In genomic region chr17:81244358-81245023, GRCh38 we compare ENCODE assay signal across 15 cellular contexts. TPM values are rescaled to one million over a fixed set of nuclear protein-coding genes. Genes with fewer than 3 reads are reported as not detected.
DNase-seq lines count a peak whose midpoint lies in the region; ATAC-seq, FAIRE-seq and TF ChIP-seq lines count a peak whose summit lies in the region.
"Had no signal": no experiment of that assay in that cellular context is flagged by ENCODE, and none has a peak within 500 bp of the region (broad histone marks: within the 10 kb centered on the region; RNA-seq: fewer than 3 reads in every experiment).

No MANE protein-coding gene starts in this region.

- no peaks in the 10 kb centered on the region for H3K9me2 ChIP-seq in OCI-LY7 (ENCODE audit: insufficient read depth, low read length)

- no peaks in the 10 kb centered on the region for H3K9me3 Mint-ChIP-seq in type B pancreatic cell
- H3K9me3 Mint-ChIP-seq: immature natural killer cell had no signal

- H3K4me3 ChIP-seq in right atrium auricular region (no peak overlapping the region), OCI-LY7 (ENCODE audit: low read depth, low read length, poor library complexity, severe bottlenecking) (no peak overlapping the region), endothelial cell of umbilical vein (replicated peaks in 1 of 3; ENCODE audit: insufficient read depth in 1 of 3, low read depth in 1 of 3, low read length in 3 of 3) (no peak overlapping the region)
- H3K4me3 ChIP-seq: uterus had no signal

- peak; percentile 30 for DNase-seq in left ventricle myocardium superior
- DNase-seq in right atrium auricular region (ENCODE audit: low spot score) = no peak
- DNase-seq in OCI-LY7 (ENCODE audit: low spot score) = peak; percentile 47
- no peak for DNase-seq in endothelial cell of umbilical vein (ENCODE audit: low read depth, low spot score)
- no peak for DNase-seq in type B pancreatic cell (ENCODE audit: extremely low spot score, unreplicated experiment)
- no peak for DNase-seq in cortex of kidney (lab: John Stamatoyannopoulos, UW)
- no peak for DNase-seq in pons (ENCODE audit: low spot score)
- DNase-seq: activated gamma-delta T cell; effector CD8-positive, alpha-beta T cell; foreskin keratinocyte; immature natural killer cell; uterus had no signal

- H3K27me3 Mint-ChIP-seq in type B pancreatic cell = no peaks in the 10 kb centered on the region
- H3K27me3 Mint-ChIP-seq: activated CD4-positive, alpha-beta T cell treated with anti-CD3 and anti-CD28 coated beads for 36 hours; B cell had no signal

- FAIRE-seq in endothelial cell of umbilical vein (lab: Jason Lieb, UNC) = no peak

- H3K36me3 Mint-ChIP-seq in type B pancreatic cell = no peaks in the 10 kb centered on the region
- H3K36me3 Mint-ChIP-seq: immature natural killer cell had no signal

- H3K9me3 ChIP-seq in right atrium auricular region (no peaks in the 10 kb centered on the region), OCI-LY7 (ENCODE audit: low read length) (no peaks in the 10 kb centered on the region), endothelial cell of umbilical vein (replicated peaks; ENCODE audit: control insufficient read depth, insufficient read depth, low read length) (no peaks in the 10 kb centered on the region)
- H3K9me3 ChIP-seq: uterus had no signal

- intact Hi-C loops in left ventricle myocardium superior (cut with micrococcal nuclease) (no loop called here), OCI-LY7 (cut with micrococcal nuclease; ENCODE audit: unreplicated experiment) (no loop called here), endothelial cell of umbilical vein (cut with micrococcal nuclease) (no loop called here)

- peaks cover 7% of the 10 kb centered on the region for H3K4me1 Mint-ChIP-seq in type B pancreatic cell (ENCODE audit: unreplicated experiment)

- peaks cover 20% of the 10 kb centered on the region for H3K79me2 ChIP-seq in OCI-LY7 (ENCODE audit: insufficient read depth, low read depth, low read length)
- H3K79me2 ChIP-seq in endothelial cell of umbilical vein (ENCODE audit: control insufficient read depth, insufficient read depth, low read length) = peaks cover 13% of the 10 kb centered on the region

- H4K20me1 ChIP-seq in OCI-LY7 (ENCODE audit: insufficient read depth, low read length) (peaks cover 5% of the 10 kb centered on the region; the same call in 1 of the 2 replicates), endothelial cell of umbilical vein (replicated peaks; ENCODE audit: control insufficient read depth, extremely low read depth, insufficient read depth, low read length) (no peaks in the 10 kb centered on the region)

- H3K9ac ChIP-seq in endothelial cell of umbilical vein (replicated peaks; ENCODE audit: extremely low read depth, insufficient read depth, low read length) = no peak overlapping the region

- no peaks in the 10 kb centered on the region for H3K9me1 ChIP-seq in endothelial cell of umbilical vein (replicated peaks; ENCODE audit: control insufficient read depth, extremely low read depth, insufficient read depth, low read length)

- H3K36me3 ChIP-seq in right atrium auricular region (peaks cover under 1% of the 10 kb centered on the region), OCI-LY7 (ENCODE audit: insufficient read depth, low read length) (peaks cover 44% of the 10 kb centered on the region), endothelial cell of umbilical vein (ENCODE audit: control insufficient read depth in 2 of 2, extremely low read depth in 1 of 2, insufficient read depth in 2 of 2, low read length in 2 of 2) (peaks cover 0 to 8% of the 10 kb centered on the region in 2 experiments)
- H3K36me3 ChIP-seq: uterus had no signal

- H3K27ac Mint-ChIP-seq in type B pancreatic cell = peak overlapping the region; percentile 54
- H3K27ac Mint-ChIP-seq: activated CD4-positive, alpha-beta T cell treated with anti-CD3 and anti-CD28 coated beads for 36 hours; B cell; immature natural killer cell had no signal

- H3K27me3 ChIP-seq in right atrium auricular region (no peaks in the 10 kb centered on the region), endothelial cell of umbilical vein (ENCODE audit: control insufficient read depth in 2 of 2, insufficient read depth in 2 of 2, low read length in 2 of 2) (no peaks in the 10 kb centered on the region)
- H3K27me3 ChIP-seq: foreskin keratinocyte, uterus had no signal

- peak overlapping the region; percentile 34 for H3K4me3 Mint-ChIP-seq in type B pancreatic cell
- H3K4me3 Mint-ChIP-seq: activated CD4-positive, alpha-beta T cell treated with anti-CD3 and anti-CD28 coated beads for 36 hours; B cell; immature natural killer cell had no signal

- TF ChIP-seq CTCF in right atrium auricular region (IDR thresholded peaks at IDR 0.05) (no peak), OCI-LY7 (conservative IDR thresholded peaks at IDR 0.05; ENCODE audit: low read length) (no peak), endothelial cell of umbilical vein (IDR thresholded peaks at IDR 0.05; ENCODE audit: extremely low read depth in 1 of 2, insufficient read depth in 1 of 2, low read depth in 1 of 2, low read length in 2 of 2) (no peak), type B pancreatic cell (conservative IDR thresholded peaks at IDR 0.05) (no peak)

- no peak overlapping the region for H3K27ac ChIP-seq in right atrium auricular region
- peak overlapping the region; percentile 23 for H3K27ac ChIP-seq in OCI-LY7 (ENCODE audit: low read depth, low read length, poor library complexity, severe bottlenecking)
- no peak overlapping the region for H3K27ac ChIP-seq in endothelial cell of umbilical vein (ENCODE audit: insufficient read depth, low read depth, low read length)
- H3K27ac ChIP-seq: foreskin keratinocyte, uterus had no signal

- peaks cover 0 to 13% of the 10 kb centered on the region in 2 donors for H3K4me1 ChIP-seq in right atrium auricular region
- peaks cover 39% of the 10 kb centered on the region for H3K4me1 ChIP-seq in OCI-LY7 (ENCODE audit: insufficient read depth, low read length, poor library complexity, severe bottlenecking)
- H3K4me1 ChIP-seq in endothelial cell of umbilical vein (ENCODE audit: control insufficient read depth, extremely low read depth, insufficient read depth, low read length) = peaks cover 6% of the 10 kb centered on the region
- H3K4me1 ChIP-seq: foreskin keratinocyte, uterus had no signal

- CTCF ChIA-PET in OCI-LY7 (lab: Charles Lee; ENCODE audit: unreplicated experiment) (interaction anchor here (0.6 kb wide), 1 partner anchor 167 kb away, joined by 5 read pairs; no protein-coding TSS in a partner anchor), endothelial cell of umbilical vein (lab: Charles Lee) (interaction anchor here (0.9 to 1.1 kb wide), 2 partner anchors 11 to 196 kb away, joined by 3 to 5 read pairs; no protein-coding TSS in a partner anchor)

- ATAC-seq in left ventricle myocardium superior (no peak), HG03108 (IDR thresholded peaks at IDR 0.05; ENCODE audit: unreplicated experiment) (no peak)
- ATAC-seq: foreskin keratinocyte had no signal

- dilution Hi-C loops in endothelial cell of umbilical vein (cut with MboI; ENCODE audit: extremely low pct_ligation_motif_present, low sequenced_read_pairs) = no loop called here

- no peak overlapping the region for H3K4me2 ChIP-seq in OCI-LY7 (ENCODE audit: low read length)
- H3K4me2 ChIP-seq in endothelial cell of umbilical vein (ENCODE audit: insufficient read depth, low read length) = no peak overlapping the region

- peak; percentile 40 for TF ChIP-seq POLR2A in endothelial cell of umbilical vein (IDR thresholded peaks at IDR 0.05; ENCODE audit: low read depth, low read length)

- POLR2A ChIA-PET in OCI-LY7 (lab: Charles Lee) = no interaction called here
- POLR2A ChIA-PET in endothelial cell of umbilical vein (lab: Charles Lee) = no interaction called here

- no TSS peak for BruUV-seq in OCI-LY7 (replicated peaks; lab: Mats Ljungman, UMichigan)
- no TSS peak for BruUV-seq in endothelial cell of umbilical vein (replicated peaks; lab: Mats Ljungman, UMichigan)

- no peak overlapping the region for H2AFZ ChIP-seq in OCI-LY7 (ENCODE audit: low read length)
- no peak overlapping the region for H2AFZ ChIP-seq in endothelial cell of umbilical vein (ENCODE audit: low read depth, low read length)

RNA-seq across cellular contexts. Expression of gene NDUFAF8, which starts 5.4 kb away (rescaled TPM):
- total RNA-seq in left ventricle myocardium superior (53.7 TPM), right atrium auricular region (10 to 100 TPM; 53.1 to 53.5 TPM), OCI-LY7 (2022) (151 and 165 TPM in 2 replicates), endothelial cell of umbilical vein (61.5 and 69.9 TPM in 2 replicates), type B pancreatic cell (ENCODE audit: low replicate concordance) (56.9 and 82.3 TPM in 2 replicates)
- 129 and 161 TPM in 2 replicates for total RNA-seq in OCI-LY7 (2014; rRNA removed; shearing (Covaris generic))
- polyA plus RNA-seq in endothelial cell of umbilical vein = 76.2 and 83.9 TPM in 2 replicates
- 97.2 and 110 TPM in 2 replicates for polyA plus RNA-seq in endothelial cell of umbilical vein (2011; cell fraction: cytosol; rRNA removed)
- polyA plus RNA-seq in endothelial cell of umbilical vein (2011; cell fraction: nucleus; rRNA removed) = 44.8 and 47.9 TPM in 2 replicates
- polyA plus RNA-seq in endothelial cell of umbilical vein (2012) = 183 and 208 TPM in 2 replicates
- 22.1 and 22.2 TPM in 2 replicates for polyA minus RNA-seq in endothelial cell of umbilical vein
- 15.4 TPM for polyA minus RNA-seq in endothelial cell of umbilical vein (2011; cell fraction: cytosol; rRNA and poly(A)+ RNA removed)
- polyA minus RNA-seq in endothelial cell of umbilical vein (2011; cell fraction: nucleus; rRNA and poly(A)+ RNA removed) = 11.9 and 14.0 TPM in 2 replicates

RNA-seq across cellular contexts. Expression of gene TEPSIN, which starts 5.6 kb away (rescaled TPM):
- 13.8 TPM for total RNA-seq in left ventricle myocardium superior
- total RNA-seq in right atrium auricular region = 10 to 100 TPM; 12.3 to 14.3 TPM
- total RNA-seq in OCI-LY7 (2014; rRNA removed; shearing (Covaris generic)) = 29.7 and 46.4 TPM in 2 replicates
- total RNA-seq in OCI-LY7 (2022) = 75.3 and 78.9 TPM in 2 replicates
- 35.6 and 41.6 TPM in 2 replicates for total RNA-seq in endothelial cell of umbilical vein
- 45.3 and 55.4 TPM in 2 replicates for polyA plus RNA-seq in endothelial cell of umbilical vein
- polyA plus RNA-seq in endothelial cell of umbilical vein (2011; cell fraction: cytosol; rRNA removed) = 8.2 and 15.1 TPM in 2 replicates
- polyA plus RNA-seq in endothelial cell of umbilical vein (2011; cell fraction: nucleus; rRNA removed) = 250 and 277 TPM in 2 replicates
- 18.2 and 22.0 TPM in 2 replicates for polyA plus RNA-seq in endothelial cell of umbilical vein (2012)
- polyA minus RNA-seq in endothelial cell of umbilical vein = 11.5 and 19.2 TPM in 2 replicates
- 11.1 TPM for polyA minus RNA-seq in endothelial cell of umbilical vein (2011; cell fraction: cytosol; rRNA and poly(A)+ RNA removed)
- 35.3 and 58.2 TPM in 2 replicates for polyA minus RNA-seq in endothelial cell of umbilical vein (2011; cell fraction: nucleus; rRNA and poly(A)+ RNA removed)
- total RNA-seq in type B pancreatic cell (ENCODE audit: low replicate concordance) = 45.7 and 50.1 TPM in 2 replicates

RNA-seq across cellular contexts. Expression of gene CEP131, which starts 21.7 kb away (rescaled TPM):
- total RNA-seq in left ventricle myocardium superior (13.6 TPM), right atrium auricular region (1 to 10 TPM; 5.5 to 6.2 TPM), OCI-LY7 (2022) (36.0 and 38.6 TPM in 2 replicates), endothelial cell of umbilical vein (17.9 and 19.7 TPM in 2 replicates), type B pancreatic cell (ENCODE audit: low replicate concordance) (12.8 and 26.8 TPM in 2 replicates)
- total RNA-seq in OCI-LY7 (2014; rRNA removed; shearing (Covaris generic)) = 32.9 and 35.0 TPM in 2 replicates
- 5.1 and 5.3 TPM in 2 replicates for polyA plus RNA-seq in endothelial cell of umbilical vein
- polyA plus RNA-seq in endothelial cell of umbilical vein (2011; cell fraction: cytosol; rRNA removed) = 3.7 and 5.3 TPM in 2 replicates
- polyA plus RNA-seq in endothelial cell of umbilical vein (2011; cell fraction: nucleus; rRNA removed) = 36.6 and 43.5 TPM in 2 replicates
- 7.4 and 10.7 TPM in 2 replicates for polyA plus RNA-seq in endothelial cell of umbilical vein (2012)
- 3.0 and 3.1 TPM in 2 replicates for polyA minus RNA-seq in endothelial cell of umbilical vein
- 5.9 TPM for polyA minus RNA-seq in endothelial cell of umbilical vein (2011; cell fraction: cytosol; rRNA and poly(A)+ RNA removed)
- 5.3 and 12.5 TPM in 2 replicates for polyA minus RNA-seq in endothelial cell of umbilical vein (2011; cell fraction: nucleus; rRNA and poly(A)+ RNA removed)

RNA-seq across cellular contexts. Expression of gene SLC38A10, which starts 50.6 kb away (rescaled TPM):
- total RNA-seq in left ventricle myocardium superior (46.6 TPM), right atrium auricular region (10 to 100 TPM; 46.2 to 63.4 TPM), OCI-LY7 (2022) (147 and 150 TPM in 2 replicates), endothelial cell of umbilical vein (109 and 113 TPM in 2 replicates), type B pancreatic cell (ENCODE audit: low replicate concordance) (85.0 and 118 TPM in 2 replicates)
- 50.5 and 56.0 TPM in 2 replicates for total RNA-seq in OCI-LY7 (2014; rRNA removed; shearing (Covaris generic))
- 72.7 and 100 TPM in 2 replicates for polyA plus RNA-seq in endothelial cell of umbilical vein
- 50.5 and 59.4 TPM in 2 replicates for polyA plus RNA-seq in endothelial cell of umbilical vein (2011; cell fraction: cytosol; rRNA removed)
- 74.5 and 86.9 TPM in 2 replicates for polyA plus RNA-seq in endothelial cell of umbilical vein (2011; cell fraction: nucleus; rRNA removed)
- polyA plus RNA-seq in endothelial cell of umbilical vein (2012) = 50.5 and 59.2 TPM in 2 replicates
- polyA minus RNA-seq in endothelial cell of umbilical vein = 78.2 and 115 TPM in 2 replicates
- polyA minus RNA-seq in endothelial cell of umbilical vein (2011; cell fraction: cytosol; rRNA and poly(A)+ RNA removed) = 58.9 TPM
- 42.9 and 57.6 TPM in 2 replicates for polyA minus RNA-seq in endothelial cell of umbilical vein (2011; cell fraction: nucleus; rRNA and poly(A)+ RNA removed)

Comparison
In these comparisons a context has a peak if more than half of its experiments do, and no peak if none do; other contexts are left out.
1. DNase-seq: peak in left ventricle myocardium superior (single experiment) and OCI-LY7 (single experiment); none in right atrium auricular region (single experiment), endothelial cell of umbilical vein (single experiment), type B pancreatic cell (single experiment), cortex of kidney (single experiment) and pons (single experiment).